In the genomic region with DNA sequence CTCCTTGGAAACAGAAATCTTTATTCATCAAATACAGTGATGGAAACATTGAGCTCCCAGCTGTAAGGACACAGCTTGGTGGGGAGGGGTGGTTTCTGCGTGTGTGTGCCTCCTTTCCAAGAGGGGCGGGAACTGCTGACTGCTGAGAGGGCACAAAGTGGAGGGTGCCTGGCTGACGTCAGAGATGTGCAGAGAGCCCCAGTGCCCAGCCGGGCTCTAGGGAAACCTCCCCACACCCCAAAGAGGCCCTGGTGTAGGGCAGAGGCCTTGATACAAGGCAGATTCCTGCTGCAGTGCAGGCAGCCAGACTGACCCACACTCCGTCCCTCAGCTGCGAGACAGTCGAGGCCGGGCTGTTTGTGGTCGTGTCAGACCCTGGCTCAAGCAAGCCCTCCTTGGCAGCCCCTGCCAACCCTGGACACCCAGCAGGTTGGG, we compare ENCODE assay signal across 1 cellular context.
TF ChIP-seq lines count a peak whose summit lies in the region.

No MANE protein-coding gene starts in this region.

TF ChIP-seq in WTC11, 78 proteins besides CTCF, POLR2A, EP300 and RAD21 (continued from another document):
- TF ChIP-seq, protein P1, sequence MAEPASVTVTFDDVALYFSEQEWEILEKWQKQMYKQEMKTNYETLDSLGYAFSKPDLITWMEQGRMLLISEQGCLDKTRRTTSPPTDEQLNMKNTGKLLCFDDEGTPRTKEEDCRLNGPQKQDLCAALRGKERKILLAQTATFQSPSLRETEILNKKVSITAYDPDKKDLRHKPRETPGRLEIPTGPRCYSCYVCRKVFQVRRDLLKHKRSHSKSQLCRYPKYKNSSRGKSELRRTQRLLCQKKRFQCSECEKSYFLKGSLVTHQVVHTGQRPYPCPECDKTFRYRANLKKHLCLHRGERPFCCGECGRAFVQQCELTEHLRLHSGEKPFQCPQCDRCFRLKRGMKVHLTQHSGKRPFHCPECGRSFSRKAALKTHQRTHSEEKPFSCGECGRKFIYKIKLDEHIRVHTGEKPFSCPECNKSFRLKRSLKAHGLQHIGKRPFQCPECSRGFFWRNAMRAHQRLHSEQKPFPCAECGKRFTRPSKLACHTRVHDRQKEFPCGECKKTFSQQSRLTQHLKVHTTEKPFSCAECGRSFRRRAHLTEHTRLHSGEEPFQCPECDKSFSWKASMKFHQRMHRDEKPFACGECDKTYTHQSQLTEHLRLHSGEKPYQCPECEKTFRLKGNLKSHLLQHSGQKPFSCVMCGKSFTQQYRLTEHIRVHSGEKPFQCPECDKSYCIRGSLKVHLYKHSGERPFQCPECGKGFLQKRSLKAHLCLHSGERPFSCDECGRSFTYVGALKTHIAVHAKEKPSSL (CRISPR knock-in tag; conservative IDR thresholded peaks at IDR 0.05) = no peak
